ENCODE assay signal across 31 cellular contexts in the genomic region with DNA sequence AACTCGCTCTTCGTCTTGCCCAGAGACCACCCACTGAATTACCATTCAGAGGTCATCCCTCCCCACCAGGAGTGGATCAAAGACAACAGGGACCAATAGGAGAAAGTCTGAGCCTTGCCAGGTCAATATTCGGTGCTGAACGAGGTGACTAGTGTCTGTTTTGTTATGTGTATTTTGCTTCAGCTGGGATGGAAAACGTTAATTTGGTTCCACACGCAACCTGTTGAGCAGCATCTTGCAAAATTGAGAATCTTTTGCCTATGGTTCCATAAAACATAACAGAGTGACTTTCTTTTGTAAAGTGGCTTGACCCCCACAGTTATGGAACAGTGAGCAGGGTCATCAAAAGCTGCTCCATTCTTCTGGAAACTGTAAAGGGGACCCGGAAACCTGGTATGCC.
"Had no signal": no experiment of that assay in that cellular context is flagged by ENCODE, and none has a peak within 500 bp of the region (broad histone marks: within the 10 kb centered on the region; RNA-seq: fewer than 3 reads in every experiment).

No MANE protein-coding gene starts in this region.

- H3K4me3 ChIP-seq: adrenal gland, ascending aorta, body of pancreas, breast epithelium, cardiac muscle cell had no signal

- H3K4me1 ChIP-seq: adrenal gland, ascending aorta, body of pancreas, breast epithelium had no signal

- H3K36me3 ChIP-seq: adrenal gland, ascending aorta, brain microvascular endothelial cell, breast epithelium, cardiac muscle cell had no signal

- DNase-seq: activated effector memory CD4-positive, alpha-beta T cell treated with anti-CD3 and anti-CD28 coated beads, Interleukin-2, amount 50 U/mL, for 16 hours; activated effector memory CD4-positive, alpha-beta T cell treated with Interleukin-2 at 50 U/mL for 16 hours; activated gamma-delta T cell; activated gamma-delta T cell treated with Interleukin-2 at 50 U/mL for 16 hours; activated naive CD4-positive, alpha-beta T cell; activated naive CD4-positive, alpha-beta T cell treated with anti-CD3 and anti-CD28 coated beads for 36 hours; activated naive CD4-positive, alpha-beta T cell treated with anti-CD3 and anti-CD28 coated beads, Interleukin-2, amount 10 ng/mL, durations not matched to agents 7 days and 5 days; activated naive CD4-positive, alpha-beta T cell treated with anti-CD3 and anti-CD28 coated beads, Interleukin-2, amount 50 U/mL, for 16 hours; activated naive CD4-positive, alpha-beta T cell treated with Interleukin-2 at 50 U/mL for 16 hours; activated naive CD8-positive, alpha-beta T cell treated with anti-CD3 and anti-CD28 coated beads for 36 hours; activated naive CD8-positive, alpha-beta T cell treated with anti-CD3 and anti-CD28 coated beads, Interleukin-2, amount 10 ng/mL, durations not matched to agents 7 days and 5 days; activated naive CD8-positive, alpha-beta T cell treated with anti-CD3 and anti-CD28 coated beads, Interleukin-2, amount 50 U/mL, for 24 hours; activated T-cell treated with anti-CD3 and anti-CD28 coated beads, Interleukin-2, amount 50 U/mL, for 24 hours; activated T-cell treated with anti-CD3 and anti-CD28 coated beads, Interleukin-2, amount 50 U/mL, for 4 hours; activated T-cell treated with anti-CD3 and anti-CD28 coated beads, Interleukin-2, amount 50 U/mL, for 48 hours; activated T-cell treated with anti-CD3 and anti-CD28 coated beads, Interleukin-2, amount 50 U/mL, for 72 hours; adrenal gland; amniotic stem cell; amygdala; anterior cingulate cortex; aorta; body of pancreas; brain microvascular endothelial cell; caudate nucleus; central memory CD4-positive, alpha-beta T cell; cerebellar nuclear complex had no signal

- H3K27ac ChIP-seq: adrenal gland, ascending aorta, body of pancreas, brain microvascular endothelial cell, breast epithelium, cardiac muscle cell had no signal

- FAIRE-seq: astrocyte, bronchial epithelial cell had no signal

- H3K9me3 ChIP-seq: adrenal gland, ascending aorta, body of pancreas had no signal
